ENCODE assay signal across 37 cellular contexts in the genomic region with DNA sequence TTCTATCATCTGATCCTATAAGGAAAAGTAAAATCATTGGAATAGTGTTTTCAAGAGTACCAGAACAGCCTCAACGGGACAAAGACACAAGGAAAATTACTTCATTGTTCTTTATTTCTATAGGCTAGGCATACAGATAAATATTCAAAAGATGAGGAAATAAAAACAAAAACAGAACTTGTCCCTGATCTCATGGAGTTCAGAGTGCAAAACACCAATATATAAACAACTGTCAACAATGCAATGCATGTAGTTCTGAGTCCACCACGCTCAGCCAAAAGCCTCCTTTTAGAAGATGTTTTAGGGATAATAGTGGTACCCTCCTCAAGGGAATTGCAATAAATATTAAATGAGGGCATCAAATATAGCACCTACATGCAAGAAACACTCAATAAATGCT.
"Had no signal": no experiment of that assay in that cellular context is flagged by ENCODE, and none has a peak within 500 bp of the region (broad histone marks: within the 10 kb centered on the region; RNA-seq: fewer than 3 reads in every experiment).

No MANE protein-coding gene starts in this region.

- H3K27ac ChIP-seq: adrenal gland, ascending aorta, cardiac muscle cell, VCaP had no signal

- H3K9me3 Mint-ChIP-seq: activated B cell treated with CpG ODN at 0.5 μM for 24 hours; activated CD4-positive, alpha-beta memory T cell treated with anti-CD3 and anti-CD28 coated beads for 36 hours; activated CD4-positive, alpha-beta T cell treated with anti-CD3 and anti-CD28 coated beads, Interleukin-2, amount 10 ng/mL, durations not matched to agents 24 days and 14 days; activated CD8-positive, alpha-beta T cell treated with anti-CD3 and anti-CD28 coated beads for 36 hours; activated naive CD4-positive, alpha-beta T cell treated with anti-CD3 and anti-CD28 coated beads for 36 hours; activated naive CD4-positive, alpha-beta T cell treated with anti-CD3 and anti-CD28 coated beads, Interleukin-2, amount 50 U/mL, for 72 hours; activated naive CD8-positive, alpha-beta T cell treated with anti-CD3 and anti-CD28 coated beads for 36 hours; activated T-cell treated with anti-CD3 and anti-CD28 coated beads, Interleukin-2, amount 50 U/mL, for 4 hours; activated T-cell treated with anti-CD3 and anti-CD28 coated beads, Interleukin-2, amount 50 U/mL, for 72 hours; activated T-helper 1 cell treated with anti-CD3 and anti-CD28 coated beads, Interleukin-12 subunit alpha, Interleukin-12 subunit beta, Interleukin-2, Interleukin-4 antibody, amounts not matched to agents 30 ng/mL and 10 ng/mL and 1 ng/mL, durations not matched to agents 14 hours and 24 hours and 36 hours; activated T-helper 17 cell treated with anti-CD3 and anti-CD28 coated beads, Interleukin-2, amount 50 U/mL, for 72 hours; central memory CD8-positive, alpha-beta T cell; T-helper 1 cell treated with Interleukin-12 subunit alpha and Interleukin-12 subunit beta and Interleukin-4 antibody, amounts not matched to agents 30 μg/mL and 1 μg/mL, for 36 hours; T-helper 2 cell treated with Interferon-gamma antibody and Interleukin-4, amounts not matched to agents 5 μg/mL and 100 μg/mL, for 36 hours had no signal

- H3K4me1 Mint-ChIP-seq: activated CD4-positive, alpha-beta T cell treated with anti-CD3 and anti-CD28 coated beads, Interleukin-2, amount 10 ng/mL, durations not matched to agents 24 days and 14 days; activated naive CD8-positive, alpha-beta T cell treated with anti-CD3 and anti-CD28 coated beads for 36 hours; activated T-helper 17 cell treated with anti-CD3 and anti-CD28 coated beads, Interleukin-2, amount 50 U/mL, for 72 hours had no signal

- H3K4me3 ChIP-seq: adrenal gland, ascending aorta, cardiac muscle cell had no signal

- H3K27ac Mint-ChIP-seq: activated B cell treated with CpG ODN at 0.5 μM for 24 hours; activated CD4-positive, alpha-beta memory T cell treated with anti-CD3 and anti-CD28 coated beads for 36 hours; activated CD4-positive, alpha-beta T cell treated with anti-CD3 and anti-CD28 coated beads, Interleukin-2, amount 10 ng/mL, durations not matched to agents 24 days and 14 days; activated CD8-positive, alpha-beta T cell treated with anti-CD3 and anti-CD28 coated beads for 36 hours; activated naive CD4-positive, alpha-beta T cell treated with anti-CD3 and anti-CD28 coated beads for 36 hours; activated naive CD4-positive, alpha-beta T cell treated with anti-CD3 and anti-CD28 coated beads, Interleukin-2, amount 50 U/mL, for 72 hours; activated naive CD8-positive, alpha-beta T cell treated with anti-CD3 and anti-CD28 coated beads for 36 hours; activated T-cell treated with anti-CD3 and anti-CD28 coated beads, Interleukin-2, amount 50 U/mL, for 72 hours; activated T-helper 1 cell treated with anti-CD3 and anti-CD28 coated beads, Interleukin-12 subunit alpha, Interleukin-12 subunit beta, Interleukin-2, Interleukin-4 antibody, amounts not matched to agents 30 ng/mL and 10 ng/mL and 1 ng/mL, durations not matched to agents 14 hours and 24 hours and 36 hours; activated T-helper 17 cell treated with anti-CD3 and anti-CD28 coated beads, Interleukin-2, amount 50 U/mL, for 72 hours; brain; T-helper 1 cell treated with Interleukin-12 subunit alpha and Interleukin-12 subunit beta and Interleukin-4 antibody, amounts not matched to agents 30 μg/mL and 1 μg/mL, for 36 hours; T-helper 2 cell treated with Interferon-gamma antibody and Interleukin-4, amounts not matched to agents 5 μg/mL and 100 μg/mL, for 36 hours had no signal

- ATAC-seq: activated CD8-positive, alpha-beta T cell treated with anti-CD3 and anti-CD28 coated beads for 36 hours; activated naive CD4-positive, alpha-beta T cell treated with anti-CD3 and anti-CD28 coated beads, Interleukin-2, amount 50 U/mL, for 72 hours; activated T-cell treated with anti-CD3 and anti-CD28 coated beads, Interleukin-2, amount 50 U/mL, for 4 hours; activated T-cell treated with anti-CD3 and anti-CD28 coated beads, Interleukin-2, amount 50 U/mL, for 72 hours; activated T-helper 17 cell treated with anti-CD3 and anti-CD28 coated beads, Interleukin-2, amount 50 U/mL, for 72 hours had no signal

- H3K27me3 Mint-ChIP-seq: activated B cell treated with CpG ODN at 0.5 μM for 24 hours; activated CD4-positive, alpha-beta memory T cell treated with anti-CD3 and anti-CD28 coated beads for 36 hours; activated CD8-positive, alpha-beta T cell treated with anti-CD3 and anti-CD28 coated beads for 36 hours; activated naive CD8-positive, alpha-beta T cell treated with anti-CD3 and anti-CD28 coated beads for 36 hours; activated T-helper 17 cell treated with anti-CD3 and anti-CD28 coated beads, Interleukin-2, amount 50 U/mL, for 72 hours; central memory CD8-positive, alpha-beta T cell had no signal

- H3K4me1 ChIP-seq: adrenal gland, ascending aorta had no signal

- H3K9me3 ChIP-seq: adrenal gland, ascending aorta had no signal

- H3K36me3 ChIP-seq: adrenal gland, ascending aorta, cardiac muscle cell had no signal

- H3K36me3 Mint-ChIP-seq: activated CD4-positive, alpha-beta memory T cell treated with anti-CD3 and anti-CD28 coated beads for 36 hours; activated naive CD4-positive, alpha-beta T cell treated with anti-CD3 and anti-CD28 coated beads, Interleukin-2, amount 50 U/mL, for 72 hours; activated naive CD8-positive, alpha-beta T cell treated with anti-CD3 and anti-CD28 coated beads for 36 hours; brain had no signal

- H3K4me3 Mint-ChIP-seq: activated B cell treated with CpG ODN at 0.5 μM for 24 hours; activated CD4-positive, alpha-beta memory T cell treated with anti-CD3 and anti-CD28 coated beads for 36 hours; activated CD4-positive, alpha-beta T cell treated with anti-CD3 and anti-CD28 coated beads, Interleukin-2, amount 10 ng/mL, durations not matched to agents 24 days and 14 days; activated CD8-positive, alpha-beta T cell treated with anti-CD3 and anti-CD28 coated beads for 36 hours; activated naive CD4-positive, alpha-beta T cell treated with anti-CD3 and anti-CD28 coated beads for 36 hours; activated naive CD8-positive, alpha-beta T cell treated with anti-CD3 and anti-CD28 coated beads for 36 hours; activated T-cell treated with anti-CD3 and anti-CD28 coated beads, Interleukin-2, amount 50 U/mL, for 4 hours; activated T-cell treated with anti-CD3 and anti-CD28 coated beads, Interleukin-2, amount 50 U/mL, for 72 hours; activated T-helper 1 cell treated with anti-CD3 and anti-CD28 coated beads, Interleukin-12 subunit alpha, Interleukin-12 subunit beta, Interleukin-2, Interleukin-4 antibody, amounts not matched to agents 30 ng/mL and 10 ng/mL and 1 ng/mL, durations not matched to agents 14 hours and 24 hours and 36 hours; activated T-helper 17 cell treated with anti-CD3 and anti-CD28 coated beads, Interleukin-2, amount 50 U/mL, for 72 hours; brain; central memory CD8-positive, alpha-beta T cell; T-helper 1 cell treated with Interleukin-12 subunit alpha and Interleukin-12 subunit beta and Interleukin-4 antibody, amounts not matched to agents 30 μg/mL and 1 μg/mL, for 36 hours; T-helper 2 cell treated with Interferon-gamma antibody and Interleukin-4, amounts not matched to agents 5 μg/mL and 100 μg/mL, for 36 hours had no signal

- DNase-seq: activated B cell treated with CpG ODN at 0.5 μM for 24 hours; activated CD4-positive, alpha-beta memory T cell treated with anti-CD3 and anti-CD28 coated beads for 36 hours; activated CD4-positive, alpha-beta T cell treated with anti-CD3 and anti-CD28 coated beads for 4 hours; activated CD4-positive, alpha-beta T cell treated with anti-CD3 and anti-CD28 coated beads, Interleukin-2, amount 10 ng/mL, durations not matched to agents 24 days and 14 days; activated CD4-positive, alpha-beta T cell treated with anti-CD3 and anti-CD28 coated beads, Interleukin-2, amount 50 U/mL, for 1 hour; activated CD4-positive, alpha-beta T cell treated with anti-CD3 and anti-CD28 coated beads, Interleukin-2, amount 50 U/mL, for 4 hours; activated CD4-positive, CD25-positive, alpha-beta regulatory T cell treated with anti-CD3 and anti-CD28 coated beads, Interleukin-2, amount 50 U/mL, for 72 hours; activated CD8-positive, alpha-beta memory T cell treated with anti-CD3 and anti-CD28 coated beads, Interleukin-2, amount 50 U/mL, for 4 hours; activated CD8-positive, alpha-beta T cell treated with anti-CD3 and anti-CD28 coated beads for 36 hours; activated effector memory CD4-positive, alpha-beta T cell treated with anti-CD3 and anti-CD28 coated beads, Interleukin-2, amount 50 U/mL, for 16 hours; activated gamma-delta T cell treated with Interleukin-2 at 50 U/mL for 16 hours; activated naive CD4-positive, alpha-beta T cell; activated naive CD4-positive, alpha-beta T cell treated with anti-CD3 and anti-CD28 coated beads for 36 hours; activated naive CD4-positive, alpha-beta T cell treated with anti-CD3 and anti-CD28 coated beads, Interleukin-2, amount 50 U/mL, for 16 hours; activated naive CD8-positive, alpha-beta T cell treated with anti-CD3 and anti-CD28 coated beads for 36 hours; activated T-cell treated with anti-CD3 and anti-CD28 coated beads for 4 hours; activated T-cell treated with anti-CD3 and anti-CD28 coated beads, Interleukin-2, amount 50 U/mL, for 1 hour; activated T-cell treated with anti-CD3 and anti-CD28 coated beads, Interleukin-2, amount 50 U/mL, for 4 hours; activated T-cell treated with anti-CD3 and anti-CD28 coated beads, Interleukin-2, amount 50 U/mL, for 72 hours; adrenal gland; amygdala; anterior cingulate cortex; caudate nucleus; cerebellar nuclear complex; T-helper 1 cell; T-helper 2 cell; T-helper 9 cell had no signal

- H3K27me3 ChIP-seq: adrenal gland, ascending aorta, cardiac muscle cell had no signal
